19 cellular contexts compared by ENCODE assay signal in genomic region chr19:10004617-10005016, GRCh38. TPM values are rescaled to one million over a fixed set of nuclear protein-coding genes. Genes with fewer than 3 reads are reported as not detected.
"Had no signal": no experiment of that assay in that cellular context is flagged by ENCODE, and none has a peak within 500 bp of the region (broad histone marks: within the 10 kb centered on the region; RNA-seq: fewer than 3 reads in every experiment).

No MANE protein-coding gene starts in this region.

- FAIRE-seq: endometrium, islet of Langerhans, pancreas had no signal

- H3K27ac Mint-ChIP-seq: activated naive CD4-positive, alpha-beta T cell treated with anti-CD3 and anti-CD28 coated beads, Interleukin-2, amount 50 U/mL, for 24 hours; brain; nephron progenitor cell had no signal

- H3K36me3 ChIP-seq: pancreas, tibial artery, uterus had no signal

- H3K9me3 Mint-ChIP-seq: activated naive CD4-positive, alpha-beta T cell treated with anti-CD3 and anti-CD28 coated beads, Interleukin-2, amount 50 U/mL, for 24 hours; nephron progenitor cell had no signal

- DNase-seq: activated CD4-positive, alpha-beta T cell treated with anti-CD3 and anti-CD28 coated beads for 48 hours; activated T-cell treated with anti-CD3 and anti-CD28 coated beads for 4 hours; amygdala; glutamatergic neuron; nephron progenitor cell; pancreas; stimulated activated CD4-positive, alpha-beta T cell treated with anti-CD3 and anti-CD28 coated beads, Interleukin-15, amount 100 ng/mL, for 24 hours; stimulated activated CD4-positive, alpha-beta T cell treated with anti-CD3 and anti-CD28 coated beads, Interleukin-4, amount 100 ng/mL, for 24 hours; tibial artery; uterus had no signal

- H3K4me1 ChIP-seq: uterus had no signal

- H3K27ac ChIP-seq: pancreas, tibial artery had no signal

- H3K4me3 ChIP-seq: pancreas, tibial artery, uterus had no signal

- H3K27me3 ChIP-seq: pancreas, uterus had no signal

- H3K9me3 ChIP-seq: esophagus muscularis mucosa, pancreas, tibial artery, uterus had no signal

- H3K36me3 Mint-ChIP-seq: brain had no signal

- ATAC-seq: left lobe of liver, pancreas had no signal

- H3K4me3 Mint-ChIP-seq: activated naive CD4-positive, alpha-beta T cell treated with anti-CD3 and anti-CD28 coated beads, Interleukin-2, amount 50 U/mL, for 24 hours; brain; nephron progenitor cell had no signal

RNA-seq across cellular contexts. Expression of gene RDH8, which starts 8.7 kb away (rescaled TPM):
- total RNA-seq: activated CD8-positive, alpha-beta memory T cell treated with anti-CD3 and anti-CD28 coated beads for 36 hours; esophagus muscularis mucosa; fibroblast of villous mesenchyme; left lobe of liver; pancreas; T-helper 1 cell treated with Interleukin-12 subunit alpha and Interleukin-12 subunit beta and Interleukin-4 antibody, amounts not matched to agents 30 ng/mL and 1 ng/mL, for 36 hours; uterus had no signal
- polyA plus RNA-seq: pancreas had no signal
